21 cellular contexts compared by ENCODE assay signal in genomic region chr5:3661755-3662296, GRCh38.
DNase-seq lines count a peak whose midpoint lies in the region; ATAC-seq and TF ChIP-seq lines count a peak whose summit lies in the region.
"Had no signal": no experiment of that assay in that cellular context is flagged by ENCODE, and none has a peak within 500 bp of the region (broad histone marks: within the 10 kb centered on the region; RNA-seq: fewer than 3 reads in every experiment).

No MANE protein-coding gene starts in this region.

- H3K4me3 Mint-ChIP-seq in MCF 10A (ENCODE audit: unreplicated experiment): no peak overlapping the region
- peak overlapping the region; percentile 67 for H3K4me3 Mint-ChIP-seq in natural killer cell
- H3K4me3 Mint-ChIP-seq in activated CD4-positive, alpha-beta memory T cell treated with anti-CD3 and anti-CD28 coated beads, Interleukin-2, amount 10 ng/mL, durations not matched to agents 7 days and 5 days: no peak overlapping the region
- H3K4me3 Mint-ChIP-seq in stimulated activated naive B cell treated with anti-CD40 and anti-IgM and Interleukin-4, amounts not matched to agents 10 μg/mL and 1 μg/mL and 100 μg/mL, for 72 hours: no peak overlapping the region
- H3K4me3 Mint-ChIP-seq: B cell; CD4-positive, alpha-beta T cell had no signal

- DNase-seq in breast epithelium (ENCODE audit: low spot score in 2 of 2): no peak
- DNase-seq in MCF 10A (ENCODE audit: unreplicated experiment): no peak
- peak; percentile 62 for DNase-seq in OCI-M1 (lab: John Stamatoyannopoulos, UW)
- no peak for DNase-seq in natural killer cell
- DNase-seq in activated CD4-positive, alpha-beta memory T cell treated with anti-CD3 and anti-CD28 coated beads, Interleukin-2, amount 10 ng/mL, durations not matched to agents 7 days and 5 days: no peak
- DNase-seq in stimulated activated naive B cell treated with anti-CD40 and anti-IgM and Interleukin-4, amounts not matched to agents 10 μg/mL and 1 μg/mL and 100 μg/mL, for 72 hours: no peak
- DNase-seq in COR-L47 (lab: John Stamatoyannopoulos, UW): no peak
- DNase-seq: 8988T; CD4-positive, alpha-beta T cell; DMS53; NCI-H1048; NCI-H1436; NCI-H1930; NCI-H226; NCI-H524; NCI-H82; PC-9; SJCRH30 had no signal

- H3K4me3 ChIP-seq in breast epithelium: peak overlapping the region in 2 of 3 donors; percentile 27 to 57
- H3K4me3 ChIP-seq: K562, PC-9, SJCRH30 had no signal

- CTCF ChIA-PET in MCF 10A (lab: Yijun Ruan, JAX): no interaction called here
- CTCF ChIA-PET in activated CD4-positive, alpha-beta memory T cell treated with anti-CD3 and anti-CD28 coated beads, Interleukin-2, amount 10 ng/mL, durations not matched to agents 7 days and 5 days (lab: Charles Lee): no interaction called here

- H3K36me3 Mint-ChIP-seq in MCF 10A (ENCODE audit: insufficient read depth, unreplicated experiment): no peaks in the 10 kb centered on the region
- H3K36me3 Mint-ChIP-seq in natural killer cell: no peaks in the 10 kb centered on the region
- H3K36me3 Mint-ChIP-seq in activated CD4-positive, alpha-beta memory T cell treated with anti-CD3 and anti-CD28 coated beads, Interleukin-2, amount 10 ng/mL, durations not matched to agents 7 days and 5 days (ENCODE audit: low read depth): no peaks in the 10 kb centered on the region
- no peaks in the 10 kb centered on the region for H3K36me3 Mint-ChIP-seq in stimulated activated naive B cell treated with anti-CD40 and anti-IgM and Interleukin-4, amounts not matched to agents 10 μg/mL and 1 μg/mL and 100 μg/mL, for 72 hours

- H3K27ac Mint-ChIP-seq in MCF 10A (ENCODE audit: low read depth, unreplicated experiment) (no peak overlapping the region), natural killer cell (peak overlapping the region; percentile 54 to 80)
- H3K27ac Mint-ChIP-seq in activated CD4-positive, alpha-beta memory T cell treated with anti-CD3 and anti-CD28 coated beads, Interleukin-2, amount 10 ng/mL, durations not matched to agents 7 days and 5 days: no peak overlapping the region
- H3K27ac Mint-ChIP-seq in stimulated activated naive B cell treated with anti-CD40 and anti-IgM and Interleukin-4, amounts not matched to agents 10 μg/mL and 1 μg/mL and 100 μg/mL, for 72 hours: no peak overlapping the region
- H3K27ac Mint-ChIP-seq: B cell; CD4-positive, alpha-beta T cell had no signal

- no peaks in the 10 kb centered on the region for H3K4me1 Mint-ChIP-seq in MCF 10A (ENCODE audit: insufficient read depth, unreplicated experiment)
- H3K4me1 Mint-ChIP-seq in natural killer cell: peaks cover 11 to 15% of the 10 kb centered on the region in 2 donors
- H3K4me1 Mint-ChIP-seq in activated CD4-positive, alpha-beta memory T cell treated with anti-CD3 and anti-CD28 coated beads, Interleukin-2, amount 10 ng/mL, durations not matched to agents 7 days and 5 days: no peaks in the 10 kb centered on the region
- no peaks in the 10 kb centered on the region for H3K4me1 Mint-ChIP-seq in stimulated activated naive B cell treated with anti-CD40 and anti-IgM and Interleukin-4, amounts not matched to agents 10 μg/mL and 1 μg/mL and 100 μg/mL, for 72 hours
- H3K4me1 Mint-ChIP-seq: B cell had no signal

- H3K27ac ChIP-seq in breast epithelium: peak overlapping the region in 1 of 2 donors; percentile 32
- H3K27ac ChIP-seq: PC-9, SJCRH30 had no signal

- no TSS peak for BruUV-seq in MCF 10A (replicated peaks; lab: Mats Ljungman, UMichigan)

- TF ChIP-seq CTCF in breast epithelium (IDR thresholded peaks at IDR 0.05): no peak
- TF ChIP-seq CTCF in MCF 10A (IDR thresholded peaks at IDR 0.05; ENCODE audit: unreplicated experiment): no peak
- no peak for TF ChIP-seq CTCF in natural killer cell (IDR thresholded peaks at IDR 0.05)

- no peaks in the 10 kb centered on the region for H3K36me3 ChIP-seq in breast epithelium
- H3K36me3 ChIP-seq: SJCRH30 had no signal

- POLR2A ChIA-PET in MCF 10A (lab: Yijun Ruan, JAX): no interaction called here
- POLR2A ChIA-PET in activated CD4-positive, alpha-beta memory T cell treated with anti-CD3 and anti-CD28 coated beads, Interleukin-2, amount 10 ng/mL, durations not matched to agents 7 days and 5 days (lab: Charles Lee): no interaction called here

- ATAC-seq in natural killer cell (peak in 1 of 3 donors; percentile 51), GM19467 (IDR thresholded peaks at IDR 0.05; ENCODE audit: unreplicated experiment) (no peak)
- ATAC-seq in stimulated activated naive B cell treated with anti-CD40 and anti-IgM and Interleukin-4, amounts not matched to agents 10 μg/mL and 1 μg/mL and 100 μg/mL, for 72 hours (replicated peaks): no peak
- ATAC-seq: K562 had no signal

- no peaks in the 10 kb centered on the region for H3K9me3 ChIP-seq in breast epithelium
- H3K9me3 ChIP-seq: SJCRH30 had no signal

- intact Hi-C loops in breast epithelium (cut with DNase I; ENCODE audit: low total_unique reads) (no loop called here), MCF 10A (cut with micrococcal nuclease) (no loop called here), natural killer cell (cut with micrococcal nuclease) (no loop called here)

- no peaks in the 10 kb centered on the region for H3K27me3 ChIP-seq in breast epithelium
- H3K27me3 ChIP-seq: SJCRH30 had no signal

- H3K9me3 Mint-ChIP-seq in MCF 10A (ENCODE audit: unreplicated experiment) (no peaks in the 10 kb centered on the region), natural killer cell (peaks cover 0 to 4% of the 10 kb centered on the region in 2 donors)
- H3K9me3 Mint-ChIP-seq in activated CD4-positive, alpha-beta memory T cell treated with anti-CD3 and anti-CD28 coated beads, Interleukin-2, amount 10 ng/mL, durations not matched to agents 7 days and 5 days: peaks cover 11% of the 10 kb centered on the region
- H3K9me3 Mint-ChIP-seq in stimulated activated naive B cell treated with anti-CD40 and anti-IgM and Interleukin-4, amounts not matched to agents 10 μg/mL and 1 μg/mL and 100 μg/mL, for 72 hours: peaks cover 0 to 3% of the 10 kb centered on the region in 2 donors
- H3K9me3 Mint-ChIP-seq: CD4-positive, alpha-beta T cell had no signal

- H3K27me3 Mint-ChIP-seq in MCF 10A (ENCODE audit: insufficient read depth, unreplicated experiment) (no peaks in the 10 kb centered on the region), natural killer cell (ENCODE audit: low read depth in 2 of 2) (no peaks in the 10 kb centered on the region)
- no peaks in the 10 kb centered on the region for H3K27me3 Mint-ChIP-seq in activated CD4-positive, alpha-beta memory T cell treated with anti-CD3 and anti-CD28 coated beads, Interleukin-2, amount 10 ng/mL, durations not matched to agents 7 days and 5 days
- H3K27me3 Mint-ChIP-seq in stimulated activated naive B cell treated with anti-CD40 and anti-IgM and Interleukin-4, amounts not matched to agents 10 μg/mL and 1 μg/mL and 100 μg/mL, for 72 hours: no peaks in the 10 kb centered on the region
- H3K27me3 Mint-ChIP-seq: B cell; CD4-positive, alpha-beta T cell had no signal

- no peak for TF ChIP-seq POLR2A in breast epithelium (IDR thresholded peaks at IDR 0.05)

- no peaks in the 10 kb centered on the region for H3K4me1 ChIP-seq in breast epithelium

Comparison
In these comparisons a context has a peak if more than half of its experiments do, and no peak if none do; other contexts are left out.
1. H3K27ac Mint-ChIP-seq: peak in natural killer cell (2 of 2); none in MCF 10A (single experiment), activated CD4-positive, alpha-beta memory T cell treated with anti-CD3 and anti-CD28 coated beads, Interleukin-2, amount 10 ng/mL, durations not matched to agents 7 days and 5 days (single experiment) and stimulated activated naive B cell treated with anti-CD40 and anti-IgM and Interleukin-4, amounts not matched to agents 10 μg/mL and 1 μg/mL and 100 μg/mL, for 72 hours (single experiment).